Comparison of ENCODE assay signal across 10 cellular contexts in genomic region chr2:46363535-46364170, GRCh38.
A peak's percentile ranks its signal among the peaks of the same experiment; 100 is the strongest.
DNase-seq lines count a peak whose midpoint lies in the region; ATAC-seq and TF ChIP-seq lines count a peak whose summit lies in the region.
"Had no signal": no experiment of that assay in that cellular context is flagged by ENCODE, and none has a peak within 500 bp of the region (broad histone marks: within the 10 kb centered on the region; RNA-seq: fewer than 3 reads in every experiment).

No MANE protein-coding gene starts in this region.

- TF ChIP-seq EP300 in transverse colon (IDR thresholded peaks at IDR 0.05; ENCODE audit: low read depth), result no peak

- no peak overlapping the region for H3K9ac ChIP-seq in liver (ENCODE audit: low read depth in 1 of 2, low read length in 2 of 2)

- H3K4me3 ChIP-seq in liver (ENCODE audit: low read depth in 1 of 3, low read length in 3 of 3) (no peak overlapping the region), gastrocnemius medialis (no peak overlapping the region), transverse colon (no peak overlapping the region)

- H3K27ac ChIP-seq in liver (ENCODE audit: low read depth in 1 of 2, low read length in 2 of 2), result peak overlapping the region; percentile 3 to 26
- H3K27ac ChIP-seq in gastrocnemius medialis, result peak overlapping the region in 1 of 4 donors; percentile 20
- H3K27ac ChIP-seq in transverse colon, result no peak overlapping the region

- ATAC-seq in gastrocnemius medialis (no peak), HG03432 (IDR thresholded peaks at IDR 0.05; ENCODE audit: unreplicated experiment) (no peak), HG02642 (IDR thresholded peaks at IDR 0.05; ENCODE audit: poor library complexity, unreplicated experiment) (no peak)

- no peaks in the 10 kb centered on the region for H3K27me3 ChIP-seq in liver (ENCODE audit: control insufficient read depth in 4 of 4, insufficient read depth in 4 of 4, low read length in 3 of 4)
- no peaks in the 10 kb centered on the region for H3K27me3 ChIP-seq in gastrocnemius medialis
- H3K27me3 ChIP-seq in transverse colon, result no peaks in the 10 kb centered on the region

- TF ChIP-seq CTCF in liver (IDR thresholded peaks at IDR 0.05; ENCODE audit: low read depth, low read length, missing input control) (no peak), gastrocnemius medialis (IDR thresholded peaks at IDR 0.05 in 4 of 5, conservative IDR thresholded peaks at IDR 0.05 in 1 of 5) (no peak), transverse colon (IDR thresholded peaks at IDR 0.05) (no peak)

- TF ChIP-seq POLR2A in gastrocnemius medialis (IDR thresholded peaks at IDR 0.05) (no peak), transverse colon (IDR thresholded peaks at IDR 0.05) (no peak)

- in situ Hi-C loops in gastrocnemius medialis (cut with MboI; ENCODE audit: low sequenced_read_pairs in 4 of 4) (loop anchor here (10.0 to 25.0 kb wide), 4 partner anchors 126 to 369 kb away; no protein-coding TSS in a partner anchor), transverse colon (cut with MboI; ENCODE audit: low pct_ligation_motif_present in 1 of 4, low pct_unique_long_range_greater_than_20kb in 1 of 4, low sequenced_read_pairs in 3 of 4) (loop anchor here (25.0 kb wide), 3 partner anchors 301 to 726 kb away; no protein-coding TSS in a partner anchor)

- H3K9me3 ChIP-seq in liver (ENCODE audit: control insufficient read depth in 4 of 4, low read length in 3 of 4) (no peaks in the 10 kb centered on the region), gastrocnemius medialis (no peaks in the 10 kb centered on the region), transverse colon (no peaks in the 10 kb centered on the region)

- intact Hi-C loops in gastrocnemius medialis (cut with DNase I; ENCODE audit: low total_unique reads) (loop anchor here (1.0 to 2.0 kb wide), 3 partner anchors 65 to 301 kb away; no protein-coding TSS in a partner anchor), transverse colon (cut with DNase I; ENCODE audit: low total_unique reads) (loop anchor here (2.0 kb wide), 1 partner anchor 301 kb away; no protein-coding TSS in a partner anchor)

- DNase-seq in AG20443 (ENCODE audit: low spot score) (peak; percentile 44), HT1080 (ENCODE audit: low read depth) (peak; percentile 69), amniotic epithelial cell (ENCODE audit: low read depth) (peak; percentile 63), gastrocnemius medialis (no peak), transverse colon (no peak)
- DNase-seq: effector CD8-positive, alpha-beta T cell; NCI-H1105 had no signal

- H3K36me3 ChIP-seq in liver (ENCODE audit: control insufficient read depth in 4 of 4, insufficient read depth in 3 of 4, low read depth in 1 of 4, low read length in 3 of 4) (peaks cover 12 to 59% (median 43%) of the 10 kb centered on the region in 4 donors), gastrocnemius medialis (no peaks in the 10 kb centered on the region), transverse colon (peaks cover 0 to 4% (median under 1%) of the 10 kb centered on the region in 4 donors)

- no peak for TF ChIP-seq RAD21 in liver (IDR thresholded peaks at IDR 0.05)

- H3K4me1 ChIP-seq in liver (ENCODE audit: control insufficient read depth in 4 of 4, insufficient read depth in 4 of 4, low read length in 3 of 4) (peaks cover 5 to 18% (median 11%) of the 10 kb centered on the region in 4 donors), gastrocnemius medialis (peaks cover 7 to 10% of the 10 kb centered on the region in 2 donors), transverse colon (peaks cover 0 to 4% (median 0%) of the 10 kb centered on the region in 4 donors)

- whole genome bisulfite sequencing in liver, result 74% methylated on average over 4 of the region's 4 CpGs
- WGBS in transverse colon (ENCODE audit: low coverage in 1 of 2), 2 donors, result 64 to 77% methylated on average over 3 to 4 of the region's 4 CpGs

TF ChIP-seq in liver, 16 proteins besides CTCF, POLR2A, EP300 and RAD21:
- no peak for TF ChIP-seq EGR1 (IDR thresholded peaks at IDR 0.05; ENCODE audit: low read depth in 2 of 2)
- TF ChIP-seq, protein P1, sequence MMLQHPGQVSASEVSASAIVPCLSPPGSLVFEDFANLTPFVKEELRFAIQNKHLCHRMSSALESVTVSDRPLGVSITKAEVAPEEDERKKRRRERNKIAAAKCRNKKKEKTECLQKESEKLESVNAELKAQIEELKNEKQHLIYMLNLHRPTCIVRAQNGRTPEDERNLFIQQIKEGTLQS (IDR thresholded peaks at IDR 0.05), result no peak
- TF ChIP-seq FOXA1 (IDR thresholded peaks at IDR 0.05), result no peak
- TF ChIP-seq JUND (IDR thresholded peaks at IDR 0.05), result peak in 1 of 2 donors; percentile 45

Comparison
In these comparisons a context has a peak if more than half of its experiments do, and no peak if none do; other contexts are left out.
1. DNase-seq: peak in AG20443 (single experiment), HT1080 (single experiment) and amniotic epithelial cell (single experiment); none in gastrocnemius medialis (0 of 2) and transverse colon (single experiment).
2. H3K27ac ChIP-seq: peak in liver (2 of 2); none in transverse colon (0 of 4).